9 cellular contexts compared by ENCODE assay signal in the genomic region with DNA sequence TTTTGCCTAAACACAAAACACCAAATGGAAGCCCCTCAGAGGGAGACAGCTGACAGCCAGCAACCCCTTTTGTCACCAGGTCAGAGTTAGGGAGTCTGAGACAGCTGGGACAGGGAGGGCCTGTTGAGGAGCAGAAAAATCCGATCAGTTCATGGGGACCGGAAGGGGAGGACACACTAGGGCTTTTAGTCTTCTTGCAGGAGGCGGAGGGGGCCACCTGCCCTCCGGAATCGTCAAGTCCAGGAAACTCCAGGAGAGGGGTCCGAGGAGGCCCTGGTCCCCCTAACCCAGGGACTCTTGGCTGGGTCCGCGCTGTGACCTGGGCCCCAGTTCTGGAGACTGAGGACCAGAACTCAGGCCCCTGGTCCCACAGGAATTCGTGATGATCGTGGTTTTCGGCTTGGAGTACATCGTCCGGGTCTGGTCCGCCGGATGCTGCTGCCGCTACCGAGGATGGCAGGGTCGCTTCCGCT. TPM values are rescaled to one million over a fixed set of nuclear protein-coding genes. Genes with fewer than 3 reads are reported as not detected.
A peak's percentile ranks its signal among the peaks of the same experiment; 100 is the strongest.
DNase-seq lines count a peak whose midpoint lies in the region; ATAC-seq and TF ChIP-seq lines count a peak whose summit lies in the region.
"Had no signal": no experiment of that assay in that cellular context is flagged by ENCODE, and none has a peak within 500 bp of the region (broad histone marks: within the 10 kb centered on the region; RNA-seq: fewer than 3 reads in every experiment).

No MANE protein-coding gene starts in this region.

- H3K36me3 Mint-ChIP-seq in activated naive CD8-positive, alpha-beta T cell treated with anti-CD3 and anti-CD28 coated beads, Interleukin-2, amount 10 ng/mL, durations not matched to agents 7 days and 5 days = no peaks in the 10 kb centered on the region
- H3K36me3 Mint-ChIP-seq in Calu3 (ENCODE audit: insufficient read depth, unreplicated experiment) = no peaks in the 10 kb centered on the region

- peak overlapping the region; percentile 78 for H3K4me3 Mint-ChIP-seq in activated naive CD8-positive, alpha-beta T cell treated with anti-CD3 and anti-CD28 coated beads, Interleukin-2, amount 10 ng/mL, durations not matched to agents 7 days and 5 days
- no peak overlapping the region for H3K4me3 Mint-ChIP-seq in Calu3 (ENCODE audit: low read depth, unreplicated experiment)

- ATAC-seq in Right ventricle myocardium superior (ENCODE audit: poor library complexity) (no peak), mucosa of descending colon (peak; percentile 47), HG03097 (IDR thresholded peaks at IDR 0.05; ENCODE audit: low FRiP score, unreplicated experiment) (no peak)
- no peak for ATAC-seq in activated naive CD8-positive, alpha-beta T cell treated with anti-CD3 and anti-CD28 coated beads, Interleukin-2, amount 10 ng/mL, durations not matched to agents 7 days and 5 days (ENCODE audit: low read depth)

- no TSS peak for BruUV-seq in Calu3 (replicated peaks; lab: Mats Ljungman, UMichigan)

- no peak overlapping the region for H3K27ac ChIP-seq in left ventricle myocardium inferior (replicated peaks)

- CTCF ChIA-PET in Calu3 (lab: Charles Lee) = no interaction called here

- H3K27me3 ChIP-seq in left ventricle myocardium inferior (ENCODE audit: low read depth) = peaks cover 21% of the 10 kb centered on the region

- H3K4me1 ChIP-seq in left ventricle myocardium inferior (peaks cover 10% of the 10 kb centered on the region), mucosa of descending colon (ENCODE audit: low read depth) (peaks cover 5% of the 10 kb centered on the region)

- no peak for DNase-seq in left ventricle myocardium inferior
- DNase-seq in Right ventricle myocardium superior = no peak
- DNase-seq in activated naive CD8-positive, alpha-beta T cell treated with anti-CD3 and anti-CD28 coated beads, Interleukin-2, amount 10 ng/mL, durations not matched to agents 7 days and 5 days = no peak
- peak in 1 of 3 donors; percentile 29 for DNase-seq in mucosa of descending colon
- no peak for DNase-seq in Calu3
- no peak for DNase-seq in NCI-H2171 treated with DMSO at 0.1 percent for 48 hours (lab: John Stamatoyannopoulos, UW)
- no peak for DNase-seq in ACHN
- DNase-seq: NCI-H1930 had no signal

- H3K27ac Mint-ChIP-seq in activated naive CD8-positive, alpha-beta T cell treated with anti-CD3 and anti-CD28 coated beads, Interleukin-2, amount 10 ng/mL, durations not matched to agents 7 days and 5 days = peak overlapping the region; percentile 80
- H3K27ac Mint-ChIP-seq in Calu3 (ENCODE audit: unreplicated experiment) = no peak overlapping the region

- TF ChIP-seq CTCF in left ventricle myocardium inferior (IDR thresholded peaks at IDR 0.05; ENCODE audit: borderline replicate concordance) (no peak), mucosa of descending colon (IDR thresholded peaks at IDR 0.05) (no peak), Calu3 (IDR thresholded peaks at IDR 0.05; ENCODE audit: unreplicated experiment) (no peak)

- peaks cover 7% of the 10 kb centered on the region for H3K4me1 Mint-ChIP-seq in activated naive CD8-positive, alpha-beta T cell treated with anti-CD3 and anti-CD28 coated beads, Interleukin-2, amount 10 ng/mL, durations not matched to agents 7 days and 5 days
- H3K4me1 Mint-ChIP-seq in Calu3 (ENCODE audit: low read depth, unreplicated experiment) = no peaks in the 10 kb centered on the region

- H3K36me3 ChIP-seq in left ventricle myocardium inferior (no peaks in the 10 kb centered on the region), mucosa of descending colon (ENCODE audit: low read depth) (no peaks in the 10 kb centered on the region)

- POLR2A ChIA-PET in activated naive CD8-positive, alpha-beta T cell treated with anti-CD3 and anti-CD28 coated beads, Interleukin-2, amount 10 ng/mL, durations not matched to agents 7 days and 5 days (lab: Charles Lee) = interaction anchor here (0.5 to 2.0 kb wide), 3 partner anchors 13 to 423 kb away, joined by 3 to 8 read pairs (median 6); no protein-coding TSS in a partner anchor

- H3K9me3 ChIP-seq in left ventricle myocardium inferior (replicated peaks) = no peaks in the 10 kb centered on the region
- H3K9me3 ChIP-seq in mucosa of descending colon = no peaks in the 10 kb centered on the region

- H3K4me3 ChIP-seq in left ventricle myocardium inferior (peak overlapping the region; percentile 62), mucosa of descending colon (no peak overlapping the region)

- intact Hi-C loops in left ventricle myocardium inferior (cut with micrococcal nuclease) = no loop called here
- intact Hi-C loops in Right ventricle myocardium superior (cut with DNase I) = no loop called here
- intact Hi-C loops in mucosa of descending colon (cut with DNase I, micrococcal nuclease) = no loop called here
- intact Hi-C loops in Calu3 (cut with micrococcal nuclease; ENCODE audit: unreplicated experiment) = no loop called here

- H3K9me3 Mint-ChIP-seq in activated naive CD8-positive, alpha-beta T cell treated with anti-CD3 and anti-CD28 coated beads, Interleukin-2, amount 10 ng/mL, durations not matched to agents 7 days and 5 days = no peaks in the 10 kb centered on the region
- H3K9me3 Mint-ChIP-seq in Calu3 (ENCODE audit: low read depth, unreplicated experiment) = no peaks in the 10 kb centered on the region

- no peaks in the 10 kb centered on the region for H3K27me3 Mint-ChIP-seq in activated naive CD8-positive, alpha-beta T cell treated with anti-CD3 and anti-CD28 coated beads, Interleukin-2, amount 10 ng/mL, durations not matched to agents 7 days and 5 days
- peaks cover 28% of the 10 kb centered on the region for H3K27me3 Mint-ChIP-seq in Calu3 (ENCODE audit: unreplicated experiment)

- in situ Hi-C loops in ACHN (cut with HindIII; ENCODE audit: low pct_ligation_motif_present, low pct_unique_long_range_greater_than_20kb, low sequenced_read_pairs) = no loop called here

RNA-seq across cellular contexts. Expression of a gene that starts 34.2 kb away (rescaled TPM):
- total RNA-seq in left ventricle myocardium inferior = 1.5 TPM
- 2.6 TPM for total RNA-seq in Right ventricle myocardium superior
- total RNA-seq in activated naive CD8-positive, alpha-beta T cell treated with anti-CD3 and anti-CD28 coated beads, Interleukin-2, amount 10 ng/mL, durations not matched to agents 7 days and 5 days = 1 to 10 TPM; 1.2 to 1.5 TPM
- total RNA-seq in mucosa of descending colon = 10 to 100 TPM in 1 of 3 donors, 1 to 10 TPM in 2; 1.3 to 13.0 (median 2.3) TPM
- total RNA-seq in Calu3 (2022) = 0.92 and 1.4 TPM in 2 replicates

RNA-seq across cellular contexts. Expression of a gene that starts 44.3 kb away (rescaled TPM):
- total RNA-seq in left ventricle myocardium inferior (24.4 TPM), Right ventricle myocardium superior (43.6 TPM), mucosa of descending colon (10 to 100 TPM in 1 of 3 donors, 1 to 10 TPM in 2; 1.9 to 45.1 (median 4.7) TPM), Calu3 (2022) (81.2 and 85.2 TPM in 2 replicates)
- total RNA-seq in activated naive CD8-positive, alpha-beta T cell treated with anti-CD3 and anti-CD28 coated beads, Interleukin-2, amount 10 ng/mL, durations not matched to agents 7 days and 5 days = 10 to 100 TPM; 13.1 to 15.0 TPM
